ENCODE assay signal across 1 cellular context in the genomic region with DNA sequence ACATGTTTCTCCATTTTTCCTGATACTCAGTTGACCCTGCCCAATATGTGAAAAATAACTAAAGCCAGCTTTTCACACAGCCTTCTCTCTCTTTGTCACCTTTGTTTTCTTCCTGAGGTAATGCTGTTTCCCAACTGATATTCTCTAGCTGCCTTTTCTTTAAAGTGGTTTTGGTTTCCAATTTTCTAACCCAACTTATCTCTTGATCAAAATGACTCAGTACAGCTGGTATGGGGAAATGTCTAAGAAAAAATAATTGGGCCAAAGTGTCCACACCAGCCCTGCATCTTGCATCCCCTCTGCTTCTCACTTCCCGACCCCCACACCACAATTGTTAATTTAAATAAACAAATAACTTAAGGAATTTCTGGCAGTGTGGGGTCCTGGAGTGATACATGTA.
TF ChIP-seq lines count a peak whose summit lies in the region.

No MANE protein-coding gene starts in this region.

TF ChIP-seq in GM23338, 12 proteins besides CTCF, POLR2A, EP300 and RAD21 (continued from another document):
- TF ChIP-seq, protein P1, sequence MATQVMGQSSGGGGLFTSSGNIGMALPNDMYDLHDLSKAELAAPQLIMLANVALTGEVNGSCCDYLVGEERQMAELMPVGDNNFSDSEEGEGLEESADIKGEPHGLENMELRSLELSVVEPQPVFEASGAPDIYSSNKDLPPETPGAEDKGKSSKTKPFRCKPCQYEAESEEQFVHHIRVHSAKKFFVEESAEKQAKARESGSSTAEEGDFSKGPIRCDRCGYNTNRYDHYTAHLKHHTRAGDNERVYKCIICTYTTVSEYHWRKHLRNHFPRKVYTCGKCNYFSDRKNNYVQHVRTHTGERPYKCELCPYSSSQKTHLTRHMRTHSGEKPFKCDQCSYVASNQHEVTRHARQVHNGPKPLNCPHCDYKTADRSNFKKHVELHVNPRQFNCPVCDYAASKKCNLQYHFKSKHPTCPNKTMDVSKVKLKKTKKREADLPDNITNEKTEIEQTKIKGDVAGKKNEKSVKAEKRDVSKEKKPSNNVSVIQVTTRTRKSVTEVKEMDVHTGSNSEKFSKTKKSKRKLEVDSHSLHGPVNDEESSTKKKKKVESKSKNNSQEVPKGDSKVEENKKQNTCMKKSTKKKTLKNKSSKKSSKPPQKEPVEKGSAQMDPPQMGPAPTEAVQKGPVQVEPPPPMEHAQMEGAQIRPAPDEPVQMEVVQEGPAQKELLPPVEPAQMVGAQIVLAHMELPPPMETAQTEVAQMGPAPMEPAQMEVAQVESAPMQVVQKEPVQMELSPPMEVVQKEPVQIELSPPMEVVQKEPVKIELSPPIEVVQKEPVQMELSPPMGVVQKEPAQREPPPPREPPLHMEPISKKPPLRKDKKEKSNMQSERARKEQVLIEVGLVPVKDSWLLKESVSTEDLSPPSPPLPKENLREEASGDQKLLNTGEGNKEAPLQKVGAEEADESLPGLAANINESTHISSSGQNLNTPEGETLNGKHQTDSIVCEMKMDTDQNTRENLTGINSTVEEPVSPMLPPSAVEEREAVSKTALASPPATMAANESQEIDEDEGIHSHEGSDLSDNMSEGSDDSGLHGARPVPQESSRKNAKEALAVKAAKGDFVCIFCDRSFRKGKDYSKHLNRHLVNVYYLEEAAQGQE (IDR thresholded peaks at IDR 0.05; ENCODE audit: unreplicated experiment), result no peak
- no peak for TF ChIP-seq ZNF114 (CRISPR knock-in tag; IDR thresholded peaks at IDR 0.05)
- TF ChIP-seq, protein P2, sequence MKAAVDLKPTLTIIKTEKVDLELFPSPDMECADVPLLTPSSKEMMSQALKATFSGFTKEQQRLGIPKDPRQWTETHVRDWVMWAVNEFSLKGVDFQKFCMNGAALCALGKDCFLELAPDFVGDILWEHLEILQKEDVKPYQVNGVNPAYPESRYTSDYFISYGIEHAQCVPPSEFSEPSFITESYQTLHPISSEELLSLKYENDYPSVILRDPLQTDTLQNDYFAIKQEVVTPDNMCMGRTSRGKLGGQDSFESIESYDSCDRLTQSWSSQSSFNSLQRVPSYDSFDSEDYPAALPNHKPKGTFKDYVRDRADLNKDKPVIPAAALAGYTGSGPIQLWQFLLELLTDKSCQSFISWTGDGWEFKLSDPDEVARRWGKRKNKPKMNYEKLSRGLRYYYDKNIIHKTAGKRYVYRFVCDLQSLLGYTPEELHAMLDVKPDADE (IDR thresholded peaks at IDR 0.05), result no peak
- no peak for TF ChIP-seq ZNF331 (CRISPR knock-in tag; IDR thresholded peaks at IDR 0.05; ENCODE audit: low read depth)
- TF ChIP-seq JUNB (IDR thresholded peaks at IDR 0.05; ENCODE audit: unreplicated experiment), result no peak
- TF ChIP-seq EZH2phosphoT487 (IDR thresholded peaks at IDR 0.05; ENCODE audit: unreplicated experiment), result no peak
- TF ChIP-seq POLR2AphosphoS5 (IDR thresholded peaks at IDR 0.05; ENCODE audit: low read depth), result no peak
